In the genomic region with DNA sequence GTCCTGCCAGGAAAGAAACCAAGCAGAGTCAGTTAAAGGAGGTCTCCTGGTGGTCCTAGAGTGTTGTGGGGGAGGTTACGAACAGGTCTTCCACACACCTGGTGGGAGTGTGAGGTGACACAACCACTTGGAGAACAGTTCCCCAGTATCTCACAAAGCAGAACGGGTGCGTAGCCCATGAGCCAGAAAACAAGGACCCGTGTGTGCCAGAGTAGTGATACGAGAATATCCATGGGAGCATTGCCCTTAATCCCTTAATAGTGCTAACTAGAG, we compare ENCODE assay signal across 2 cellular contexts.
TF ChIP-seq lines count a peak whose summit lies in the region.

No MANE protein-coding gene starts in this region.

TF ChIP-seq in GM23338, 12 proteins besides CTCF, POLR2A, EP300 and RAD21:
- TF ChIP-seq, protein P1, sequence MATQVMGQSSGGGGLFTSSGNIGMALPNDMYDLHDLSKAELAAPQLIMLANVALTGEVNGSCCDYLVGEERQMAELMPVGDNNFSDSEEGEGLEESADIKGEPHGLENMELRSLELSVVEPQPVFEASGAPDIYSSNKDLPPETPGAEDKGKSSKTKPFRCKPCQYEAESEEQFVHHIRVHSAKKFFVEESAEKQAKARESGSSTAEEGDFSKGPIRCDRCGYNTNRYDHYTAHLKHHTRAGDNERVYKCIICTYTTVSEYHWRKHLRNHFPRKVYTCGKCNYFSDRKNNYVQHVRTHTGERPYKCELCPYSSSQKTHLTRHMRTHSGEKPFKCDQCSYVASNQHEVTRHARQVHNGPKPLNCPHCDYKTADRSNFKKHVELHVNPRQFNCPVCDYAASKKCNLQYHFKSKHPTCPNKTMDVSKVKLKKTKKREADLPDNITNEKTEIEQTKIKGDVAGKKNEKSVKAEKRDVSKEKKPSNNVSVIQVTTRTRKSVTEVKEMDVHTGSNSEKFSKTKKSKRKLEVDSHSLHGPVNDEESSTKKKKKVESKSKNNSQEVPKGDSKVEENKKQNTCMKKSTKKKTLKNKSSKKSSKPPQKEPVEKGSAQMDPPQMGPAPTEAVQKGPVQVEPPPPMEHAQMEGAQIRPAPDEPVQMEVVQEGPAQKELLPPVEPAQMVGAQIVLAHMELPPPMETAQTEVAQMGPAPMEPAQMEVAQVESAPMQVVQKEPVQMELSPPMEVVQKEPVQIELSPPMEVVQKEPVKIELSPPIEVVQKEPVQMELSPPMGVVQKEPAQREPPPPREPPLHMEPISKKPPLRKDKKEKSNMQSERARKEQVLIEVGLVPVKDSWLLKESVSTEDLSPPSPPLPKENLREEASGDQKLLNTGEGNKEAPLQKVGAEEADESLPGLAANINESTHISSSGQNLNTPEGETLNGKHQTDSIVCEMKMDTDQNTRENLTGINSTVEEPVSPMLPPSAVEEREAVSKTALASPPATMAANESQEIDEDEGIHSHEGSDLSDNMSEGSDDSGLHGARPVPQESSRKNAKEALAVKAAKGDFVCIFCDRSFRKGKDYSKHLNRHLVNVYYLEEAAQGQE (IDR thresholded peaks at IDR 0.05; ENCODE audit: unreplicated experiment) = no peak
TF ChIP-seq in GM23338: peak in this region for 0.

TF ChIP-seq in H1, 55 proteins besides CTCF, POLR2A, EP300 and RAD21:
- TF ChIP-seq CEBPB (IDR thresholded peaks at IDR 0.05; ENCODE audit: low read depth, low read length) = no peak
- TF ChIP-seq TAF7 (optimal IDR thresholded peaks at IDR 0.05; ENCODE audit: borderline replicate concordance, low read depth, low read length) = no peak
- no peak for TF ChIP-seq CHD1 (IDR thresholded peaks at IDR 0.05; ENCODE audit: low read depth, low read length)
- no peak for TF ChIP-seq SP1 (IDR thresholded peaks at IDR 0.05; ENCODE audit: low read depth, low read length)
- TF ChIP-seq CREB1 (IDR thresholded peaks at IDR 0.05) = no peak
- TF ChIP-seq, protein P2, sequence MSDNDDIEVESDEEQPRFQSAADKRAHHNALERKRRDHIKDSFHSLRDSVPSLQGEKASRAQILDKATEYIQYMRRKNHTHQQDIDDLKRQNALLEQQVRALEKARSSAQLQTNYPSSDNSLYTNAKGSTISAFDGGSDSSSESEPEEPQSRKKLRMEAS (IDR thresholded peaks at IDR 0.05) = no peak
TF ChIP-seq in H1: peak in this region for 0.
